8 cellular contexts compared by ENCODE assay signal in genomic region chr5:134132372-134133212, GRCh38. TPM values are rescaled to one million over a fixed set of nuclear protein-coding genes. Genes with fewer than 3 reads are reported as not detected.
DNase-seq lines count a peak whose midpoint lies in the region; ATAC-seq and TF ChIP-seq lines count a peak whose summit lies in the region.

No MANE protein-coding gene starts in this region.

- no peak overlapping the region for H3K27ac ChIP-seq in testis

- no peaks in the 10 kb centered on the region for H3K36me3 ChIP-seq in testis (ENCODE audit: low read depth, missing control alignments)

- H3K4me1 ChIP-seq in testis: no peaks in the 10 kb centered on the region

- H3K27me3 Mint-ChIP-seq in nephron progenitor cell (ENCODE audit: low read depth, poor library complexity) (no peaks in the 10 kb centered on the region), mesothelial cell of epicardium (ENCODE audit: low read depth) (no peaks in the 10 kb centered on the region)

- H3K4me1 Mint-ChIP-seq in nephron progenitor cell (peaks cover 28% of the 10 kb centered on the region), mesothelial cell of epicardium (no peaks in the 10 kb centered on the region)

- peak overlapping the region; percentile 61 for H3K27ac Mint-ChIP-seq in nephron progenitor cell
- no peak overlapping the region for H3K27ac Mint-ChIP-seq in mesothelial cell of epicardium

- peak; percentile 70 for ATAC-seq in GM19023 (IDR thresholded peaks at IDR 0.05; ENCODE audit: unreplicated experiment)
- ATAC-seq in HG03159 (IDR thresholded peaks at IDR 0.05; ENCODE audit: unreplicated experiment): peak; percentile 41

- no peak overlapping the region for H3K4me3 ChIP-seq in testis

- H3K9me3 ChIP-seq in testis: no peaks in the 10 kb centered on the region

- H3K27me3 ChIP-seq in testis: no peaks in the 10 kb centered on the region

- TF ChIP-seq CTCF in nephron progenitor cell (IDR thresholded peaks at IDR 0.05) (no peak), mesothelial cell of epicardium (IDR thresholded peaks at IDR 0.05; ENCODE audit: unreplicated experiment) (no peak), testis (IDR thresholded peaks at IDR 0.05) (no peak)

- intact Hi-C loops in testis (cut with DNase I; ENCODE audit: low total_unique reads): loop anchor here (10.0 kb wide), 1 partner anchor 88 kb away; no protein-coding TSS in a partner anchor

- H3K9me3 Mint-ChIP-seq in nephron progenitor cell (no peaks in the 10 kb centered on the region), mesothelial cell of epicardium (no peaks in the 10 kb centered on the region)

- no peak for TF ChIP-seq POLR2A in testis (IDR thresholded peaks at IDR 0.05)

- 87 to 91% methylated on average over 13 to 16 of the region's 16 CpGs for WGBS in testis, 2 donors

- H3K4me3 Mint-ChIP-seq in nephron progenitor cell (no peak overlapping the region), mesothelial cell of epicardium (no peak overlapping the region)

- DNase-seq in activated T-cell treated with anti-CD3 and anti-CD28 coated beads for 48 hours (ENCODE audit: low read depth) (peak; percentile 62), nephron progenitor cell (no peak), mesothelial cell of epicardium (ENCODE audit: low spot score in 2 of 2, unreplicated experiment in 2 of 2) (no peak), nucleus accumbens (lab: John Stamatoyannopoulos, UW) (no peak), testis (no peak), inferior parietal cortex (ENCODE audit: extremely low spot score) (no peak)

- peaks cover 23% of the 10 kb centered on the region for H3K36me3 Mint-ChIP-seq in nephron progenitor cell (ENCODE audit: low read depth)
- H3K36me3 Mint-ChIP-seq in mesothelial cell of epicardium: peaks cover 8% of the 10 kb centered on the region

RNA-seq across cellular contexts. Expression of gene TCF7, which starts 18.1 kb away (rescaled TPM):
- total RNA-seq in mesothelial cell of epicardium (7.5 to 9.0 TPM (median 8.0 TPM) in 3 replicates), testis (10 to 100 TPM; 15.2 to 16.1 TPM)
- polyA plus RNA-seq in testis (ENCODE audit: insufficient read depth, low read depth, low replicate concordance): 9.9 TPM

RNA-seq across cellular contexts. Expression of gene SKP1, which starts 44.2 kb away (rescaled TPM):
- total RNA-seq in mesothelial cell of epicardium (342 to 352 TPM (median 344 TPM) in 3 replicates), testis (100 to 1,000 TPM; 336 to 459 TPM)
- polyA plus RNA-seq in testis (ENCODE audit: insufficient read depth, low read depth, low replicate concordance): 919 TPM
